13 cellular contexts compared by ENCODE assay signal in the genomic region with DNA sequence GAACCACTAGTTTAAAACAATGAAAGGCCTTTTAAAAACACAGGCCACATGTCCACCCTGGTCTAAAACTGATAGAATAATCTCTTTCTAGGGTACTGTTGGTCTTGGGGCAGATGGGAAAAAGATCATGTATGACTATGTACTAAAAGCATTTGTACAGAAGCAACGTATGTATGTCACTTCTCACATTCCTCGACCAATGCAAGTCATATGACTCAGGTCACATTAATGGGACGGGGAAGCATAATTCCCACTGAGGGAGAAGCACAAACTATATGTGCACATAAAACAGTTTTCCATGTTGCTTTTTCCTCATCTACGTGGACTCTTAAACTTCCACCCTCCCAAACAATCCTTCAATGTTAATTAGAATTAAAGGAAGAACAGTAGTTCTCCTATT.
"Had no signal": no experiment of that assay in that cellular context is flagged by ENCODE, and none has a peak within 500 bp of the region (broad histone marks: within the 10 kb centered on the region; RNA-seq: fewer than 3 reads in every experiment).

No MANE protein-coding gene starts in this region.

- H3K27ac ChIP-seq: cardiac muscle cell, foreskin keratinocyte, prostate gland, uterus had no signal

- H3K36me3 ChIP-seq: cardiac muscle cell, prostate gland, uterus had no signal

- H3K4me1 ChIP-seq: foreskin keratinocyte, prostate gland, uterus had no signal

- DNase-seq: activated CD4-positive, alpha-beta memory T cell treated with anti-CD3 and anti-CD28 coated beads, Interleukin-2, amount 10 ng/mL, durations not matched to agents 7 days and 5 days; activated CD4-positive, alpha-beta T cell treated with anti-CD3 and anti-CD28 coated beads for 4 hours; activated naive CD4-positive, alpha-beta T cell treated with anti-CD3 and anti-CD28 coated beads, Interleukin-2, amount 10 ng/mL, durations not matched to agents 7 days and 5 days; activated T-cell treated with anti-CD3 and anti-CD28 coated beads, Interleukin-2, amount 50 U/mL, for 24 hours; foreskin keratinocyte; stimulated activated CD4-positive, alpha-beta T cell treated with anti-CD3 and anti-CD28 coated beads, Interleukin-12 subunit alpha, Interleukin-12 subunit beta, amount 100 ng/mL, for 4 hours; T-helper 2 cell; uterus had no signal

- ATAC-seq: foreskin keratinocyte; sciatic nerve; stimulated activated effector memory CD8-positive, alpha-beta T cell treated with anti-CD3 and anti-CD28 coated beads, Interleukin-12 subunit alpha, Interleukin-12 subunit beta, amount 100 ng/mL, for 72 hours; WTC11 had no signal

- H3K9me3 ChIP-seq: prostate gland, uterus had no signal

- H3K4me3 ChIP-seq: cardiac muscle cell, prostate gland, uterus had no signal

- H3K27me3 ChIP-seq: cardiac muscle cell, foreskin keratinocyte, uterus had no signal
